Comparison of ENCODE assay signal across 27 cellular contexts in the genomic region with DNA sequence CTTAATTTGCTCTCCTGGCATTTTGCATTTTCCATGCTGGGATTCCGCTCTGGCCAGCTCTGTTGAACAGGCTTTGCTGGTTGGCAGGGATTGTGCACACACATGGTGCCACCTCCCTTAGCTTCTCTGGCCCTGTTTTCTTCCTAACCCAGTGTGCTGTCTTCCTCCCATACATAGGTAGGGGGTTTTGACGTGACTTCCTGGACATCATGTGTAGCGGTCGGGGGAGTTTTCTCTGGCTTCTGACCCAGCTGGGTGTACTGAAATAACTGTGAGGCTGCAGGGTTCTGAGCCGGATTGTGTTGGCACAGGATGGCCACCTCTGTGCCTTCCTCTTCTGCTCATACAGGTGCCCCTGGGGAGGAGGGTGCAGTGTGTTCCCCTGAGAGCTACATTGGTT. TPM values are rescaled to one million over a fixed set of nuclear protein-coding genes. Genes with fewer than 3 reads are reported as not detected.
DNase-seq lines count a peak whose midpoint lies in the region; ATAC-seq and TF ChIP-seq lines count a peak whose summit lies in the region.
"Had no signal": no experiment of that assay in that cellular context is flagged by ENCODE, and none has a peak within 500 bp of the region (broad histone marks: within the 10 kb centered on the region; RNA-seq: fewer than 3 reads in every experiment).

No MANE protein-coding gene starts in this region.

- H3K9me2 ChIP-seq in SK-N-SH: no peaks in the 10 kb centered on the region

- peaks cover 33% of the 10 kb centered on the region for H3K27me3 Mint-ChIP-seq in T-helper 17 cell
- H3K27me3 Mint-ChIP-seq in endodermal cell (ENCODE audit: insufficient read depth): no peaks in the 10 kb centered on the region

- H3K4me2 ChIP-seq in SK-N-SH: no peak overlapping the region

- H3K4me3 ChIP-seq in endodermal cell (ENCODE audit: low read length): no peak overlapping the region
- no peak overlapping the region for H3K4me3 ChIP-seq in SK-N-SH (ENCODE audit: low read depth in 2 of 2, low read length in 1 of 2)
- H3K4me3 ChIP-seq: cardiac muscle cell, HAP-1, heart right ventricle, right lobe of liver, transverse colon had no signal

- no peaks in the 10 kb centered on the region for H3F3A ChIP-seq in SK-N-SH (replicated peaks; ENCODE audit: insufficient read depth)

- H2AFZ ChIP-seq in SK-N-SH (ENCODE audit: low read depth): no peak overlapping the region

- intact Hi-C loops in cardiac septum (cut with DNase I) (no loop called here), Right ventricle myocardium inferior (cut with DNase I) (no loop called here)

- POLR2A ChIA-PET in SK-N-SH (lab: Yijun Ruan, JAX): interaction anchor here (0.6 kb wide), 1 partner anchor 489 kb away, joined by 3 read pairs; no protein-coding TSS in a partner anchor

- DNase-seq in cardiac septum (ENCODE audit: low spot score) (peak; percentile 29), Right ventricle myocardium inferior (ENCODE audit: missing footprints) (no peak), T-helper 17 cell (no peak), endodermal cell (peak; percentile 30), pons (ENCODE audit: low spot score) (no peak), NCI-H1105 (lab: John Stamatoyannopoulos, UW) (no peak), SK-N-SH (no peak)
- DNase-seq: activated CD8-positive, alpha-beta memory T cell treated with anti-CD3 and anti-CD28 coated beads, Interleukin-2, amount 10 ng/mL, durations not matched to agents 7 days and 5 days; activated gamma-delta T cell; activated T-cell treated with anti-CD3 and anti-CD28 coated beads, Interleukin-2, amount 50 U/mL, for 4 hours; dermis blood vessel endothelial cell; foreskin melanocyte; heart right ventricle; kidney; left ventricle myocardium superior; NCI-H1048; NCI-H1694; NCI-H446 treated with DMSO at 0.1 percent for 48 hours; stimulated activated CD4-positive, alpha-beta T cell treated with anti-CD3 and anti-CD28 coated beads, Interleukin-4, amount 100 ng/mL, for 24 hours; transverse colon had no signal

- 88 to 99% methylated on average over 4 to 5 of the region's 5 CpGs for WGBS in endodermal cell (ENCODE audit: insufficient coverage in 1 of 2, insufficient read length in 1 of 2), 2 experiments
- 92% methylated on average over 5 of the region's 5 CpGs for WGBS in SK-N-SH (ENCODE audit: low lambda C conversion rate)

- no peaks in the 10 kb centered on the region for H3K4me1 ChIP-seq in endodermal cell (ENCODE audit: control insufficient read depth, insufficient read depth, low read length)
- peaks cover 0 to 39% of the 10 kb centered on the region in 2 experiments; a peak in 2 of 4 replicates for H3K4me1 ChIP-seq in SK-N-SH (ENCODE audit: control insufficient read depth in 1 of 2, insufficient read depth in 2 of 2, low read depth in 1 of 2, low read length in 1 of 2)
- H3K4me1 ChIP-seq: HAP-1, heart right ventricle, right lobe of liver, transverse colon had no signal

- no peak for TF ChIP-seq RAD21 in SK-N-SH (IDR thresholded peaks at IDR 0.05; ENCODE audit: low read length)

- H3K27ac Mint-ChIP-seq in T-helper 17 cell (no peak overlapping the region), endodermal cell (no peak overlapping the region)
- H3K27ac Mint-ChIP-seq: activated CD8-positive, alpha-beta memory T cell treated with anti-CD3 and anti-CD28 coated beads, Interleukin-2, amount 10 ng/mL, durations not matched to agents 7 days and 5 days; mesothelial cell of epicardium; T-helper 1 cell treated with Interleukin-12 subunit alpha and Interleukin-12 subunit beta and Interleukin-4 antibody, amounts not matched to agents 30 μg/mL and 1 μg/mL, for 36 hours had no signal

- no peak for TF ChIP-seq CTCF in endodermal cell (conservative IDR thresholded peaks at IDR 0.05)
- no peak for TF ChIP-seq CTCF in SK-N-SH (IDR thresholded peaks at IDR 0.05)

- no peaks in the 10 kb centered on the region for H3K36me3 ChIP-seq in endodermal cell (ENCODE audit: control insufficient read depth, insufficient read depth, low read length)
- no peaks in the 10 kb centered on the region for H3K36me3 ChIP-seq in SK-N-SH (replicated peaks in 1 of 2; ENCODE audit: control insufficient read depth in 1 of 2, insufficient read depth in 2 of 2, low read length in 1 of 2)
- H3K36me3 ChIP-seq: cardiac muscle cell, HAP-1, heart right ventricle, right lobe of liver, transverse colon had no signal

- H3K4me3 Mint-ChIP-seq in T-helper 17 cell (peak overlapping the region; percentile 3), endodermal cell (no peak overlapping the region)
- H3K4me3 Mint-ChIP-seq: activated CD8-positive, alpha-beta memory T cell treated with anti-CD3 and anti-CD28 coated beads, Interleukin-2, amount 10 ng/mL, durations not matched to agents 7 days and 5 days; activated T-cell treated with anti-CD3 and anti-CD28 coated beads, Interleukin-2, amount 50 U/mL, for 4 hours; mesothelial cell of epicardium; T-helper 1 cell treated with Interleukin-12 subunit alpha and Interleukin-12 subunit beta and Interleukin-4 antibody, amounts not matched to agents 30 μg/mL and 1 μg/mL, for 36 hours had no signal

- no peaks in the 10 kb centered on the region for H4K20me1 ChIP-seq in SK-N-SH (ENCODE audit: insufficient read depth)

- no peak overlapping the region for H3K27ac ChIP-seq in endodermal cell (ENCODE audit: low read depth, low read length)
- peak overlapping the region in 1 of 2 experiments; percentile 58; a peak in 2 of 4 replicates for H3K27ac ChIP-seq in SK-N-SH (ENCODE audit: low read depth in 2 of 2, low read length in 1 of 2)
- H3K27ac ChIP-seq: 22Rv1, cardiac muscle cell, heart right ventricle, right lobe of liver, transverse colon had no signal

- H3K9me3 Mint-ChIP-seq in endodermal cell: no peaks in the 10 kb centered on the region
- H3K9me3 Mint-ChIP-seq: activated T-cell treated with anti-CD3 and anti-CD28 coated beads, Interleukin-2, amount 50 U/mL, for 4 hours; mesothelial cell of epicardium; T-helper 1 cell treated with Interleukin-12 subunit alpha and Interleukin-12 subunit beta and Interleukin-4 antibody, amounts not matched to agents 30 μg/mL and 1 μg/mL, for 36 hours had no signal

- H3K4me1 Mint-ChIP-seq in T-helper 17 cell: no peaks in the 10 kb centered on the region
- no peaks in the 10 kb centered on the region for H3K4me1 Mint-ChIP-seq in endodermal cell
- H3K4me1 Mint-ChIP-seq: activated CD8-positive, alpha-beta memory T cell treated with anti-CD3 and anti-CD28 coated beads, Interleukin-2, amount 10 ng/mL, durations not matched to agents 7 days and 5 days; mesothelial cell of epicardium had no signal

- H3K9me3 ChIP-seq in T-helper 17 cell (ENCODE audit: control insufficient read depth, low read length, poor library complexity, severe bottlenecking): no peaks in the 10 kb centered on the region
- no peaks in the 10 kb centered on the region for H3K9me3 ChIP-seq in endodermal cell (ENCODE audit: control insufficient read depth, low read length)
- no peaks in the 10 kb centered on the region for H3K9me3 ChIP-seq in SK-N-SH
- H3K9me3 ChIP-seq: HAP-1, heart right ventricle, right lobe of liver, transverse colon had no signal

- H3K79me2 ChIP-seq in SK-N-SH (ENCODE audit: insufficient read depth): no peaks in the 10 kb centered on the region

- H3K27me3 ChIP-seq in endodermal cell (ENCODE audit: control insufficient read depth, insufficient read depth, low read length, poor library complexity, severe bottlenecking) (no peaks in the 10 kb centered on the region), SK-N-SH (ENCODE audit: insufficient read depth) (no peaks in the 10 kb centered on the region)
- H3K27me3 ChIP-seq: cardiac muscle cell, right lobe of liver, transverse colon had no signal

- CTCF ChIA-PET in SK-N-SH (lab: Yijun Ruan, JAX): interaction anchor here (1.4 to 9.2 kb wide), 2 partner anchors 10 to 33 kb away, joined by 4 to 94 read pairs; no protein-coding TSS in a partner anchor

- ATAC-seq in Right ventricle myocardium inferior: no peak
- no peak for ATAC-seq in T-helper 17 cell
- ATAC-seq in HG03135 (IDR thresholded peaks at IDR 0.05; ENCODE audit: unreplicated experiment): no peak
- ATAC-seq: activated CD8-positive, alpha-beta memory T cell treated with anti-CD3 and anti-CD28 coated beads, Interleukin-2, amount 10 ng/mL, durations not matched to agents 7 days and 5 days; activated T-cell treated with anti-CD3 and anti-CD28 coated beads, Interleukin-2, amount 50 U/mL, for 4 hours; heart right ventricle; left ventricle myocardium superior; right lobe of liver had no signal

- H3K9ac ChIP-seq in endodermal cell (ENCODE audit: extremely low read depth, low read length, poor library complexity, severe bottlenecking) (no peak overlapping the region), SK-N-SH (no peak overlapping the region)

- TF ChIP-seq EP300 in SK-N-SH (IDR thresholded peaks at IDR 0.05; ENCODE audit: borderline replicate concordance in 1 of 2, low read depth in 1 of 2, low read length in 1 of 2): no peak

- no peaks in the 10 kb centered on the region for H3K36me3 Mint-ChIP-seq in T-helper 17 cell (ENCODE audit: low read depth)
- H3K36me3 Mint-ChIP-seq in endodermal cell (ENCODE audit: low read depth): no peaks in the 10 kb centered on the region
- H3K36me3 Mint-ChIP-seq: activated CD8-positive, alpha-beta memory T cell treated with anti-CD3 and anti-CD28 coated beads, Interleukin-2, amount 10 ng/mL, durations not matched to agents 7 days and 5 days; mesothelial cell of epicardium had no signal

RNA-seq across cellular contexts. Expression of a gene that starts 25.7 kb away (rescaled TPM):
- total RNA-seq in cardiac septum: 18.9 TPM
- total RNA-seq in Right ventricle myocardium inferior: 1.5 TPM
- total RNA-seq in T-helper 17 cell: 1 to 10 TPM; 1.7 to 2.8 TPM
- total RNA-seq in endodermal cell: 10 to 100 TPM; 12.3 to 21.9 TPM
- 55.9 TPM for polyA plus RNA-seq in endodermal cell (2013, experiment 1 of 2)
- polyA plus RNA-seq in endodermal cell (2013, experiment 2 of 2): 52.1 TPM
- polyA plus RNA-seq in SK-N-SH (2012; rRNA removed): 5.5 and 7.1 TPM in 2 replicates
- 5.4 and 6.5 TPM in 2 replicates for polyA plus RNA-seq in SK-N-SH (2012; cell fraction: cytosol; rRNA removed)
- 7.6 and 8.7 TPM in 2 replicates for polyA plus RNA-seq in SK-N-SH (2012; cell fraction: nucleus; rRNA removed)

Comparison
In these comparisons a context has a peak if more than half of its experiments do, and no peak if none do; other contexts are left out.
1. DNase-seq: peak in cardiac septum (single experiment) and endodermal cell (single experiment); none in Right ventricle myocardium inferior (single experiment), T-helper 17 cell (0 of 3), pons (single experiment), NCI-H1105 (single experiment) and SK-N-SH (single experiment).